8 cellular contexts compared by ENCODE assay signal in genomic region chr16:66948034-66948821, GRCh38.
A peak's percentile ranks its signal among the peaks of the same experiment; 100 is the strongest.
DNase-seq lines count a peak whose midpoint lies in the region; ATAC-seq and TF ChIP-seq lines count a peak whose summit lies in the region.

No MANE protein-coding gene starts in this region.

- no peak for TF ChIP-seq CTCF in SU-DHL-6 (IDR thresholded peaks at IDR 0.05; ENCODE audit: insufficient read depth, low read length, poor library complexity, severe bottlenecking)
- no peak for TF ChIP-seq CTCF in GM13977 (IDR thresholded peaks at IDR 0.05; ENCODE audit: extremely low read depth, insufficient read depth, missing control alignments)

- peak; percentile 43 for DNase-seq in ELR (ENCODE audit: low read depth)
- peak; percentile 5 for DNase-seq in fibroblast of peridontal ligament (ENCODE audit: extremely low read depth)
- DNase-seq in retina = peak; percentile 70
- no peak for DNase-seq in iPS-NIHi11 (ENCODE audit: low spot score)
- no peak for DNase-seq in NCI-H2029 treated with DMSO at 0.1 percent for 48 hours (lab: John Stamatoyannopoulos, UW)
- no peak for DNase-seq in GM13977 (ENCODE audit: low spot score)

- H4K20me1 ChIP-seq in SU-DHL-6 (ENCODE audit: low read depth, low read length) = no peaks in the 10 kb centered on the region

- no peaks in the 10 kb centered on the region for H3F3A ChIP-seq in SU-DHL-6 (ENCODE audit: insufficient read depth)

- no peaks in the 10 kb centered on the region for H3K36me3 ChIP-seq in SU-DHL-6 (ENCODE audit: low read length)

- H3K27me3 ChIP-seq in SU-DHL-6 (ENCODE audit: low read length) = no peaks in the 10 kb centered on the region

- ATAC-seq in GM18870 (IDR thresholded peaks at IDR 0.05; ENCODE audit: unreplicated experiment) = no peak

- no peaks in the 10 kb centered on the region for H3K79me2 ChIP-seq in SU-DHL-6 (ENCODE audit: insufficient read depth, low read length)

- no peaks in the 10 kb centered on the region for H3K9me2 ChIP-seq in SU-DHL-6 (replicated peaks; ENCODE audit: insufficient read depth, low read length)

- no peaks in the 10 kb centered on the region for H3K9me3 ChIP-seq in SU-DHL-6 (ENCODE audit: insufficient read depth, low read length)

- no peak overlapping the region for H2AFZ ChIP-seq in SU-DHL-6 (ENCODE audit: low read depth, low read length, severe bottlenecking)

- H3K27ac ChIP-seq in SU-DHL-6 (ENCODE audit: low read depth, low read length) = no peak overlapping the region

- H3K9ac ChIP-seq in SU-DHL-6 (ENCODE audit: low read length) = no peak overlapping the region

- in situ Hi-C loops in GM13977 (cut with MboI; ENCODE audit: low pct_unique_long_range_greater_than_20kb, low sequenced_read_pairs, unreplicated experiment) = no loop called here

- peak overlapping the region; percentile 17 for H3K4me2 ChIP-seq in SU-DHL-6 (ENCODE audit: low read depth, low read length, poor library complexity, severe bottlenecking)

- H3K4me3 ChIP-seq in SU-DHL-6 (ENCODE audit: insufficient read depth, low read length, poor library complexity, severe bottlenecking) = no peak overlapping the region

Comparison
In these comparisons a context has a peak if more than half of its experiments do, and no peak if none do; other contexts are left out.
1. DNase-seq: peak in ELR (single experiment), fibroblast of peridontal ligament (single experiment) and retina (single experiment); none in iPS-NIHi11 (single experiment), NCI-H2029 treated with DMSO at 0.1 percent for 48 hours (single experiment) and GM13977 (single experiment).